In genomic region chr1:28640766-28641165, GRCh38 we compare ENCODE assay signal across 8 cellular contexts. TPM values are rescaled to one million over a fixed set of nuclear protein-coding genes. Genes with fewer than 3 reads are reported as not detected.
DNase-seq lines count a peak whose midpoint lies in the region; ATAC-seq and TF ChIP-seq lines count a peak whose summit lies in the region.

No MANE protein-coding gene starts in this region.

- intact Hi-C loops in activated CD4-positive, alpha-beta T cell treated with anti-CD3 and anti-CD28 coated beads for 36 hours (cut with DNase I, micrococcal nuclease): loop anchor here (1.0 to 10.0 kb wide), 4 partner anchors 237 to 1318 kb away; partner anchors contain the start of genes EYA3 (in 1 of the 2) and TMEM222 (in 1 of the 2)

- H3K9me3 Mint-ChIP-seq in activated CD4-positive, alpha-beta T cell treated with anti-CD3 and anti-CD28 coated beads for 36 hours (ENCODE audit: low read depth): no peaks in the 10 kb centered on the region
- H3K9me3 Mint-ChIP-seq in activated naive CD8-positive, alpha-beta T cell treated with anti-CD3 and anti-CD28 coated beads for 36 hours: no peaks in the 10 kb centered on the region
- H3K9me3 Mint-ChIP-seq in osteocyte (ENCODE audit: unreplicated experiment): no peaks in the 10 kb centered on the region

- no peak overlapping the region for H3K27ac Mint-ChIP-seq in activated CD4-positive, alpha-beta T cell treated with anti-CD3 and anti-CD28 coated beads for 36 hours
- no peak overlapping the region for H3K27ac Mint-ChIP-seq in activated naive CD8-positive, alpha-beta T cell treated with anti-CD3 and anti-CD28 coated beads for 36 hours
- H3K27ac Mint-ChIP-seq in osteocyte (ENCODE audit: unreplicated experiment): peak overlapping the region; percentile 99

- H3K27me3 Mint-ChIP-seq in activated CD4-positive, alpha-beta T cell treated with anti-CD3 and anti-CD28 coated beads for 36 hours: no peaks in the 10 kb centered on the region
- H3K27me3 Mint-ChIP-seq in activated naive CD8-positive, alpha-beta T cell treated with anti-CD3 and anti-CD28 coated beads for 36 hours: no peaks in the 10 kb centered on the region
- H3K27me3 Mint-ChIP-seq in osteocyte (ENCODE audit: unreplicated experiment): no peaks in the 10 kb centered on the region

- peaks cover 5% of the 10 kb centered on the region for H3K36me3 Mint-ChIP-seq in activated CD4-positive, alpha-beta T cell treated with anti-CD3 and anti-CD28 coated beads for 36 hours (ENCODE audit: low read depth)
- H3K36me3 Mint-ChIP-seq in activated naive CD8-positive, alpha-beta T cell treated with anti-CD3 and anti-CD28 coated beads for 36 hours: peaks cover 20% of the 10 kb centered on the region
- H3K36me3 Mint-ChIP-seq in osteocyte (ENCODE audit: unreplicated experiment): peaks cover 3% of the 10 kb centered on the region

- peak; percentile 36 for TF ChIP-seq CTCF in osteocyte (IDR thresholded peaks at IDR 0.05)

- peaks cover 46% of the 10 kb centered on the region for H3K4me1 Mint-ChIP-seq in activated CD4-positive, alpha-beta T cell treated with anti-CD3 and anti-CD28 coated beads for 36 hours
- peaks cover 41% of the 10 kb centered on the region for H3K4me1 Mint-ChIP-seq in activated naive CD8-positive, alpha-beta T cell treated with anti-CD3 and anti-CD28 coated beads for 36 hours
- H3K4me1 Mint-ChIP-seq in osteocyte (ENCODE audit: unreplicated experiment): peaks cover 34% of the 10 kb centered on the region

- peak; percentile 12 for ATAC-seq in activated CD4-positive, alpha-beta T cell treated with anti-CD3 and anti-CD28 coated beads for 36 hours
- ATAC-seq in HG03039 (IDR thresholded peaks at IDR 0.05; ENCODE audit: unreplicated experiment): no peak
- ATAC-seq in GM18867 (IDR thresholded peaks at IDR 0.05; ENCODE audit: unreplicated experiment): no peak

- H3K4me3 Mint-ChIP-seq in activated CD4-positive, alpha-beta T cell treated with anti-CD3 and anti-CD28 coated beads for 36 hours: peak overlapping the region; percentile 98
- H3K4me3 Mint-ChIP-seq in activated naive CD8-positive, alpha-beta T cell treated with anti-CD3 and anti-CD28 coated beads for 36 hours: peak overlapping the region; percentile 100
- peak overlapping the region; percentile 32 for H3K4me3 Mint-ChIP-seq in osteocyte (ENCODE audit: unreplicated experiment)

- CTCF ChIA-PET in activated CD4-positive, alpha-beta T cell treated with anti-CD3 and anti-CD28 coated beads for 36 hours (lab: Charles Lee): interaction anchor here (0.6 to 2.0 kb wide), 5 partner anchors 8 to 87 kb away, joined by 3 to 7 read pairs (median 3); partner anchors contain the start of gene GMEB1

- POLR2A ChIA-PET in activated CD4-positive, alpha-beta T cell treated with anti-CD3 and anti-CD28 coated beads for 36 hours (lab: Charles Lee): interaction anchor here (1.1 to 1.2 kb wide), 2 partner anchors 8 to 135 kb away, joined by 3 to 7 read pairs; partner anchors contain the start of genes RCC1 and RNU11

- DNase-seq in activated CD4-positive, alpha-beta T cell treated with anti-CD3 and anti-CD28 coated beads for 36 hours: peak; percentile 54
- DNase-seq in activated CD4-positive, alpha-beta T cell treated with anti-CD3 and anti-CD28 coated beads for 1 hour: no peak
- DNase-seq in OCI-M1 (lab: John Stamatoyannopoulos, UW): peak; percentile 37
- DNase-seq in activated naive CD8-positive, alpha-beta T cell treated with anti-CD3 and anti-CD28 coated beads for 36 hours: peak; percentile 23
- DNase-seq in osteocyte (ENCODE audit: extremely low spot score, unreplicated experiment): no peak
- DNase-seq in activated CD4-positive, CD25-positive, alpha-beta regulatory T cell treated with anti-CD3 and anti-CD28 coated beads, Interleukin-2, amount 50 U/mL, for 72 hours: no peak

RNA-seq across cellular contexts. Expression of gene TAF12, which starts 2.1 kb away (rescaled TPM):
- 10 to 100 TPM; 23.8 to 32.5 TPM for total RNA-seq in activated CD4-positive, alpha-beta T cell treated with anti-CD3 and anti-CD28 coated beads for 36 hours
- 10 to 100 TPM; 26.5 to 28.0 TPM for total RNA-seq in activated naive CD8-positive, alpha-beta T cell treated with anti-CD3 and anti-CD28 coated beads for 36 hours
- 21.7 and 22.6 TPM in 2 replicates for total RNA-seq in osteocyte

RNA-seq across cellular contexts. Expression of gene RNU11, which starts 7.6 kb away (rescaled TPM):
- not detected for total RNA-seq in activated CD4-positive, alpha-beta T cell treated with anti-CD3 and anti-CD28 coated beads for 36 hours
- not detected for total RNA-seq in activated naive CD8-positive, alpha-beta T cell treated with anti-CD3 and anti-CD28 coated beads for 36 hours
- not detected in 2 replicates for total RNA-seq in osteocyte

RNA-seq across cellular contexts. Expression of gene GMEB1, which starts 27.8 kb away (rescaled TPM):
- total RNA-seq in activated CD4-positive, alpha-beta T cell treated with anti-CD3 and anti-CD28 coated beads for 36 hours: 10 to 100 TPM; 20.3 to 25.4 TPM
- total RNA-seq in activated naive CD8-positive, alpha-beta T cell treated with anti-CD3 and anti-CD28 coated beads for 36 hours: 10 to 100 TPM; 25.3 to 26.6 TPM
- 17.1 and 17.9 TPM in 2 replicates for total RNA-seq in osteocyte

RNA-seq across cellular contexts. Expression of gene RAB42, which starts 48.7 kb away (rescaled TPM):
- total RNA-seq in activated CD4-positive, alpha-beta T cell treated with anti-CD3 and anti-CD28 coated beads for 36 hours: under 1 TPM in 1 of 2 experiments, not detected in 1; 0.09 TPM
- not detected for total RNA-seq in activated naive CD8-positive, alpha-beta T cell treated with anti-CD3 and anti-CD28 coated beads for 36 hours
- 0.56 and 1.6 TPM in 2 replicates for total RNA-seq in osteocyte

Comparison
In these comparisons a context has a peak if more than half of its experiments do, and no peak if none do; other contexts are left out.
1. DNase-seq: peak in activated CD4-positive, alpha-beta T cell treated with anti-CD3 and anti-CD28 coated beads for 36 hours (single experiment), OCI-M1 (single experiment) and activated naive CD8-positive, alpha-beta T cell treated with anti-CD3 and anti-CD28 coated beads for 36 hours (single experiment); none in activated CD4-positive, alpha-beta T cell treated with anti-CD3 and anti-CD28 coated beads for 1 hour (single experiment), osteocyte (single experiment) and activated CD4-positive, CD25-positive, alpha-beta regulatory T cell treated with anti-CD3 and anti-CD28 coated beads, Interleukin-2, amount 50 U/mL, for 72 hours (single experiment).
2. H3K4me3 Mint-ChIP-seq: peak in every context shown above with its lines; median percentile 100 in activated naive CD8-positive, alpha-beta T cell treated with anti-CD3 and anti-CD28 coated beads for 36 hours; 98 in activated CD4-positive, alpha-beta T cell treated with anti-CD3 and anti-CD28 coated beads for 36 hours; 32 in osteocyte.